ENCODE assay signal across 8 cellular contexts in the genomic region with DNA sequence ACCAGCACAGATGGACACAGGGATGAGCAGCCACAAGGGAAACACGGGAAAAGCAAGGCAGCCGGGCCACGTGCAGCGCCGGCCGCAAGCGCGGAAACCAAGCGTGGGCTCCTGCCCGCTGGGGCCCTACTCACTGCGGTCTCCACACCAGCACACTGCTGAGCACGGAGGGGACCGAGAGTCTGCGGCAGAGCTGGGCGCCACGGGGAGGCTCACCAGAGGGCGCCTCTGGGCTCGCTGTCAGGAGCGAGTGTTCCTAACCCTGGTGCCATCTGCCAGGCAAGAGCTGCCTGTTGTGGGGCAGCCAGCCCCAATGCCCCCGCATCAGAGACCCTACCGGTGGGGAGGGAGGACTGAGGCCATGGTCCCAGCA. TPM values are rescaled to one million over a fixed set of nuclear protein-coding genes. Genes with fewer than 3 reads are reported as not detected.
A peak's percentile ranks its signal among the peaks of the same experiment; 100 is the strongest.
DNase-seq lines count a peak whose midpoint lies in the region; ATAC-seq and TF ChIP-seq lines count a peak whose summit lies in the region.

No MANE protein-coding gene starts in this region.

- no peak overlapping the region for H2AFZ ChIP-seq in Karpas-422 (ENCODE audit: low read length)

- peak overlapping the region; percentile 88 for H3K4me2 ChIP-seq in Karpas-422 (ENCODE audit: low read depth, low read length, poor library complexity, severe bottlenecking)

- peak; percentile 62 for DNase-seq in AG20443 (ENCODE audit: low spot score)
- DNase-seq in Karpas-422 = peak; percentile 82
- peak; percentile 72 to 73 for DNase-seq in activated CD4-positive, alpha-beta T cell treated with anti-CD3 and anti-CD28 coated beads, Interleukin-2, amount 50 U/mL, for 4 hours
- peak in 9 of 10 donors; percentile 58 to 82 (median 68) for DNase-seq in dorsolateral prefrontal cortex
- peak; percentile 70 to 84 (median 78) for DNase-seq in mucosa of descending colon
- DNase-seq in stimulated activated CD8-positive, alpha-beta memory T cell treated with anti-CD3 and anti-CD28 coated beads, Interleukin-4, amount 100 ng/mL, for 1 hour (ENCODE audit: low read depth in 2 of 2, low spot score in 1 of 2) = peak; percentile 34 to 57
- DNase-seq in NCI-H82 treated with DMSO at 0.1 percent for 48 hours (lab: John Stamatoyannopoulos, UW; ENCODE audit: unreplicated experiment) = no peak

- H3K27me3 ChIP-seq in Karpas-422 (ENCODE audit: low read length) (no peaks in the 10 kb centered on the region), dorsolateral prefrontal cortex (no peaks in the 10 kb centered on the region)

- peak overlapping the region; percentile 84 for H3K9ac ChIP-seq in Karpas-422 (ENCODE audit: low read length)

- peak; percentile 49 for ATAC-seq in GM19372 (IDR thresholded peaks at IDR 0.05; ENCODE audit: low read depth, unreplicated experiment)
- peak; percentile 74 for ATAC-seq in mucosa of descending colon

- H3K27ac ChIP-seq in Karpas-422 (ENCODE audit: low read length) (peak overlapping the region; percentile 91), dorsolateral prefrontal cortex (peak overlapping the region in 57 of 59 donors; percentile 13 to 99 (median 94))

- H4K20me1 ChIP-seq in Karpas-422 (ENCODE audit: insufficient read depth, low read depth, low read length) = peaks cover 16% of the 10 kb centered on the region

- peak overlapping the region; percentile 65 for H3K4me3 ChIP-seq in Karpas-422 (ENCODE audit: low read length)
- H3K4me3 ChIP-seq in dorsolateral prefrontal cortex = peak overlapping the region in 38 of 59 donors; percentile 1 to 40 (median 21)
- H3K4me3 ChIP-seq in mucosa of descending colon = no peak overlapping the region

- no peaks in the 10 kb centered on the region for H3K36me3 ChIP-seq in Karpas-422 (ENCODE audit: insufficient read depth, low read length)
- no peaks in the 10 kb centered on the region for H3K36me3 ChIP-seq in mucosa of descending colon (ENCODE audit: low read depth)

- intact Hi-C loops in dorsolateral prefrontal cortex (cut with DNase I) (loop anchor here (1.0 to 5.0 kb wide), 2 partner anchors 30 to 102 kb away; partner anchors contain the start of genes HDGFL2 (in 1 of the 2) and SH3GL1 (in 1 of the 2)), mucosa of descending colon (cut with DNase I, micrococcal nuclease) (no loop called here)

- TF ChIP-seq CTCF in dorsolateral prefrontal cortex (IDR thresholded peaks at IDR 0.05 in 54 of 56, conservative IDR thresholded peaks at IDR 0.05 in 2 of 56; ENCODE audit: low read depth in 1 of 56, partially characterized antibody in 56 of 56) = peak in 53 of 56 donors; percentile 35 to 78 (median 63)
- TF ChIP-seq CTCF in mucosa of descending colon (IDR thresholded peaks at IDR 0.05) = peak; percentile 25

- peaks cover 56% of the 10 kb centered on the region for H3K79me2 ChIP-seq in Karpas-422 (ENCODE audit: low read length)

- H3K9me3 ChIP-seq in Karpas-422 (ENCODE audit: low read length) (no peaks in the 10 kb centered on the region), mucosa of descending colon (no peaks in the 10 kb centered on the region)

- peaks cover 58% of the 10 kb centered on the region for H3K4me1 ChIP-seq in Karpas-422 (ENCODE audit: low read length)
- peaks cover 54% of the 10 kb centered on the region for H3K4me1 ChIP-seq in mucosa of descending colon (ENCODE audit: low read depth)

- H3K9me2 ChIP-seq in Karpas-422 (replicated peaks; ENCODE audit: insufficient read depth, low read length) = no peaks in the 10 kb centered on the region

RNA-seq across cellular contexts. Expression of gene MPND, which starts 26.5 kb away (rescaled TPM):
- total RNA-seq in Karpas-422 (2014; rRNA removed; shearing (Covaris generic); ENCODE audit: low replicate concordance) = 5.3 and 9.5 TPM in 2 replicates
- total RNA-seq in dorsolateral prefrontal cortex (10 to 100 TPM; 18.9 to 61.6 (median 32.9) TPM), mucosa of descending colon (10 to 100 TPM; 43.8 to 82.8 (median 49.0) TPM)

RNA-seq across cellular contexts. Expression of gene SH3GL1, which starts 30.5 kb away (rescaled TPM):
- total RNA-seq in Karpas-422 (2014; rRNA removed; shearing (Covaris generic); ENCODE audit: low replicate concordance) = 12.8 and 13.4 TPM in 2 replicates
- 10 to 100 TPM; 34.0 to 85.4 (median 48.4) TPM for total RNA-seq in dorsolateral prefrontal cortex
- total RNA-seq in mucosa of descending colon = 10 to 100 TPM; 31.7 to 54.9 (median 47.5) TPM

RNA-seq across cellular contexts. Expression of gene STAP2, which starts 31.2 kb away (rescaled TPM):
- total RNA-seq in Karpas-422 (2014; rRNA removed; shearing (Covaris generic); ENCODE audit: low replicate concordance) = 0.43 and 0.86 TPM in 2 replicates
- total RNA-seq in dorsolateral prefrontal cortex (10 to 100 TPM in 2 of 120 experiments, 1 to 10 TPM in 115, under 1 TPM in 3; 0.51 to 10.8 (median 3.9) TPM), mucosa of descending colon (100 to 1,000 TPM in 2 of 3 donors, 10 to 100 TPM in 1; 91.4 to 330 (median 183) TPM)

RNA-seq across cellular contexts. Expression of gene CHAF1A, which starts 32.6 kb away (rescaled TPM):
- 7.8 and 50.7 TPM in 2 replicates for total RNA-seq in Karpas-422 (2014; rRNA removed; shearing (Covaris generic); ENCODE audit: low replicate concordance)
- total RNA-seq in dorsolateral prefrontal cortex (10 to 100 TPM in 102 of 120 experiments, 1 to 10 TPM in 18; 6.7 to 22.2 (median 13.1) TPM), mucosa of descending colon (10 to 100 TPM; 17.3 to 24.9 (median 18.1) TPM)

Comparison
In these comparisons a context has a peak if more than half of its experiments do, and no peak if none do; other contexts are left out.
1. RNA of gene STAP2, which starts 31.2 kb away (total RNA-seq): 91.4 to 330 TPM in mucosa of descending colon; 0.51 to 10.8 TPM in dorsolateral prefrontal cortex and 0.43 to 0.86 TPM in Karpas-422; every median in the first group is over 4 times any median in the second.
2. intact Hi-C loops: an anchor here in dorsolateral prefrontal cortex (1.0 to 5.0 kb wide); none called in mucosa of descending colon.